Comparison of ENCODE assay signal across 12 cellular contexts in the genomic region with DNA sequence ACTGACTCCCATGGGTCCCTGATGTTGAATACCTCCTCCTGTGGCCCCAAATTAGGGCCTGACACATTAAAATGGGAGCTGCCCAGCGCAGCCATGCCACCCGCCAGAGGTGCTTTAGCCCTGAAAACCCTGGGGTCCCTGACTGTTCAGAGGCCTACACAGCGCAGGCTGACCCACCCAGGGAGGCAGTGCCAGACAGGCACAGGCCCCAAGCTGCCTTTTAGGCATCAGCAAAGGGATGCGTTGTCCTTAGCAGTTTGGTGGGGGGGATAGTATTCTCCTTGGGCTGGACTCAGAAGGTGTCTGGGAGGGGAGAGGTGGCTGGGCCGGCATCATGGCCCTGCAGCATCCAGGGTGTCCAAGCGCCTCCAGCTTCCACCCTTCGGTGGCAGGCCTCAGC. TPM values are rescaled to one million over a fixed set of nuclear protein-coding genes. Genes with fewer than 3 reads are reported as not detected.
DNase-seq lines count a peak whose midpoint lies in the region; ATAC-seq and TF ChIP-seq lines count a peak whose summit lies in the region.
"Had no signal": no experiment of that assay in that cellular context is flagged by ENCODE, and none has a peak within 500 bp of the region (broad histone marks: within the 10 kb centered on the region; RNA-seq: fewer than 3 reads in every experiment).

No MANE protein-coding gene starts in this region.

- H3K4me3 ChIP-seq in SK-N-MC (peak overlapping the region; percentile 84; the same call in 1 of the 2 replicates), epithelial cell of esophagus (ENCODE audit: low read length) (peak overlapping the region; percentile 70)

- no peaks in the 10 kb centered on the region for H3K9me3 ChIP-seq in SK-N-MC (ENCODE audit: low read depth, low read length)
- H3K9me3 ChIP-seq: left lung, sigmoid colon had no signal

- ATAC-seq in HG03571 (IDR thresholded peaks at IDR 0.05; ENCODE audit: unreplicated experiment) = no peak
- no peak for ATAC-seq in HG03045 (IDR thresholded peaks at IDR 0.05; ENCODE audit: unreplicated experiment)
- ATAC-seq: left lung had no signal

- peaks cover 7% of the 10 kb centered on the region for H3K36me3 Mint-ChIP-seq in osteocyte (ENCODE audit: unreplicated experiment)

- peak overlapping the region; percentile 32 for H3K4me3 Mint-ChIP-seq in osteocyte (ENCODE audit: unreplicated experiment)

- H3K27ac ChIP-seq in SK-N-MC = no peak overlapping the region
- H3K27ac ChIP-seq: left lung had no signal

- H3K9ac ChIP-seq in SK-N-MC (ENCODE audit: insufficient read length) = no peak overlapping the region

- no peaks in the 10 kb centered on the region for H3K9me3 Mint-ChIP-seq in osteocyte (ENCODE audit: unreplicated experiment)

- H3K36me3 ChIP-seq in SK-N-MC (ENCODE audit: insufficient read depth, low read length) = peaks cover 10% of the 10 kb centered on the region; the same call in 1 of the 2 replicates

- no peak overlapping the region for H3K27ac Mint-ChIP-seq in osteocyte (ENCODE audit: unreplicated experiment)

- DNase-seq in G401 (ENCODE audit: low spot score) (peak; percentile 25), SK-N-MC (ENCODE audit: low read depth, low spot score) (no peak), epithelial cell of esophagus (ENCODE audit: low read depth) (no peak), osteocyte (ENCODE audit: extremely low spot score, unreplicated experiment) (no peak), KG1 (lab: John Stamatoyannopoulos, UW) (no peak)
- DNase-seq in activated CD4-positive, CD25-positive, alpha-beta regulatory T cell (lab: John Stamatoyannopoulos, UW) = no peak
- DNase-seq: DMS79 treated with DMSO at 0.1 percent for 48 hours, left lung, RPMI8226, sigmoid colon had no signal

- no peaks in the 10 kb centered on the region for H3K27me3 Mint-ChIP-seq in osteocyte (ENCODE audit: unreplicated experiment)

- peaks cover 22% of the 10 kb centered on the region for H3K4me1 Mint-ChIP-seq in osteocyte (ENCODE audit: unreplicated experiment)

- in situ Hi-C loops in G401 (cut with HindIII; ENCODE audit: low sequenced_read_pairs) = loop anchor here (5.0 kb wide), 1 partner anchor 106 kb away; no protein-coding TSS in a partner anchor

- TF ChIP-seq CTCF in epithelial cell of esophagus (IDR thresholded peaks at IDR 0.05; ENCODE audit: insufficient read depth, low read depth, low read length, missing control alignments) = no peak
- no peak for TF ChIP-seq CTCF in osteocyte (IDR thresholded peaks at IDR 0.05)

RNA-seq across cellular contexts. Expression of a gene that starts 1.4 kb away (rescaled TPM):
- 1.1 and 2.6 TPM in 2 replicates for total RNA-seq in G401 (2014; rRNA removed; shearing (Covaris generic))
- total RNA-seq in osteocyte = 5.7 and 6.8 TPM in 2 replicates

RNA-seq across cellular contexts. Expression of a gene that starts 38.3 kb away (rescaled TPM):
- total RNA-seq in G401 (2014; rRNA removed; shearing (Covaris generic)) = 31.1 and 61.1 TPM in 2 replicates
- 87.5 and 90.9 TPM in 2 replicates for total RNA-seq in osteocyte

RNA-seq across cellular contexts. Expression of a gene that starts 40.4 kb away (rescaled TPM):
- total RNA-seq in G401 (2014; rRNA removed; shearing (Covaris generic)) = 4.6 and 9.7 TPM in 2 replicates
- total RNA-seq in osteocyte = 28.3 and 28.6 TPM in 2 replicates

RNA-seq across cellular contexts. Expression of a gene that starts 56.9 kb away (rescaled TPM):
- 67.9 and 80.5 TPM in 2 replicates for total RNA-seq in G401 (2014; rRNA removed; shearing (Covaris generic))
- 85.9 and 86.8 TPM in 2 replicates for total RNA-seq in osteocyte
